ENCODE assay signal across 8 cellular contexts in genomic region chr16:24610421-24610765, GRCh38.
DNase-seq lines count a peak whose midpoint lies in the region; ATAC-seq lines count a peak whose summit lies in the region.

No MANE protein-coding gene starts in this region.

- H3K4me3 ChIP-seq in iPS-18c (ENCODE audit: insufficient read depth, low read depth, low read length) (peak overlapping the region; percentile 54), skeletal muscle satellite cell (ENCODE audit: low read length) (peak overlapping the region; percentile 26)

- H3K9ac ChIP-seq in skeletal muscle satellite cell (ENCODE audit: low read depth, low read length): no peak overlapping the region

- H3K36me3 ChIP-seq in skeletal muscle satellite cell (ENCODE audit: insufficient read depth, low read length): no peaks in the 10 kb centered on the region

- H3K4me2 ChIP-seq in skeletal muscle satellite cell (ENCODE audit: low read length): peak overlapping the region; percentile 73

- no peak for ATAC-seq in HG02973 (IDR thresholded peaks at IDR 0.05; ENCODE audit: unreplicated experiment)

- H3K27me3 ChIP-seq in skeletal muscle satellite cell (ENCODE audit: control insufficient read depth, insufficient read depth, low read length): peaks cover 23% of the 10 kb centered on the region

- peaks cover 10% of the 10 kb centered on the region for H3K4me1 ChIP-seq in skeletal muscle satellite cell (ENCODE audit: control insufficient read depth, insufficient read depth, low read length)

- DNase-seq in NCI-H2171 (lab: John Stamatoyannopoulos, UW): peak; percentile 12
- DNase-seq in NCI-H2171 treated with DMSO at 0.1 percent for 48 hours (lab: John Stamatoyannopoulos, UW): no peak
- peak; percentile 65 for DNase-seq in astrocyte of the hippocampus (ENCODE audit: low read depth, low spot score)
- no peak for DNase-seq in amniotic stem cell (lab: John Stamatoyannopoulos, UW)
- no peak for DNase-seq in A172 (ENCODE audit: low spot score)

- H3K9me3 ChIP-seq in iPS-18c (ENCODE audit: control insufficient read depth, insufficient read depth, low read length): no peaks in the 10 kb centered on the region
- no peaks in the 10 kb centered on the region for H3K9me3 ChIP-seq in skeletal muscle satellite cell (replicated peaks; ENCODE audit: low read length)

Comparison
In these comparisons a context has a peak if more than half of its experiments do, and no peak if none do; other contexts are left out.
1. DNase-seq: peak in NCI-H2171 (single experiment) and astrocyte of the hippocampus (single experiment); none in NCI-H2171 treated with DMSO at 0.1 percent for 48 hours (single experiment), amniotic stem cell (single experiment) and A172 (single experiment).